8 cellular contexts compared by ENCODE assay signal in the genomic region with DNA sequence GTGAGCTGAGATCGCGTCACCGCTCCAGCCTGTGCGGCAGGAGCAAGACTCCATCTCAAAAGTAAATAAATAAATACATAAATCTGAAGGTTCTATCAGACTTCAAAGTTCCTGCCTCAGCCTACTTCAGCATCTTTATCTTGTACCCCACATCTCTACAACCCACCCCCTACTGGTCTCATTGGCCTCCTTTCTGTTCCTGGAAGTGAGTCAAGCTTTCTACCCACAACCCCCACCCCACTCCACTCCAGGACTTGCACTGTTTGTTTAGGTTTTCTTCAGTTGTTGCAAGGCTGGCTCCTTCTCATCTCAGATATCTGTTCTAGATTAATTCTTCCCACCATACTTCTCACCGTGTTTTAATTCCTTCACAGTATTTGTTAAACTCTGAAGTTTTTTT. TPM values are rescaled to one million over a fixed set of nuclear protein-coding genes. Genes with fewer than 3 reads are reported as not detected.
DNase-seq lines count a peak whose midpoint lies in the region; ATAC-seq and TF ChIP-seq lines count a peak whose summit lies in the region.

No MANE protein-coding gene starts in this region.

- H3K4me2 ChIP-seq in OCI-LY3 (ENCODE audit: low read length), result peak overlapping the region; percentile 81

- WGBS in liver, result 93% methylated on average over 5 of the region's 5 CpGs

- TF ChIP-seq RAD21 in liver (IDR thresholded peaks at IDR 0.05), result no peak

- peaks cover 15% of the 10 kb centered on the region for H3K4me1 ChIP-seq in OCI-LY3 (ENCODE audit: low read length)
- H3K4me1 ChIP-seq in liver (ENCODE audit: control insufficient read depth in 4 of 4, insufficient read depth in 4 of 4, low read length in 3 of 4), result peaks cover 3 to 21% (median 9%) of the 10 kb centered on the region in 4 donors
- peaks cover 4 to 23% (median 19%) of the 10 kb centered on the region in 5 donors for H3K4me1 ChIP-seq in subcutaneous abdominal adipose tissue (ENCODE audit: control insufficient read depth in 5 of 5, insufficient read depth in 5 of 5, low read length in 5 of 5)

- H3K9ac ChIP-seq in OCI-LY3 (ENCODE audit: low read length) (peak overlapping the region; percentile 94), liver (ENCODE audit: low read depth in 1 of 2, low read length in 2 of 2) (peak overlapping the region; percentile 33 to 96), subcutaneous abdominal adipose tissue (ENCODE audit: low read length in 5 of 5) (peak overlapping the region in 4 of 5 donors; percentile 82 to 96 (median 90))

- TF ChIP-seq CTCF in GM12864 (IDR thresholded peaks at IDR 0.05; ENCODE audit: low read depth, low read length, missing control alignments) (no peak), OCI-LY3 (IDR thresholded peaks at IDR 0.05; ENCODE audit: low read depth, low read length) (no peak), liver (IDR thresholded peaks at IDR 0.05; ENCODE audit: low read depth, low read length, missing input control) (no peak), omental fat pad (IDR thresholded peaks at IDR 0.05) (no peak)

- H3K36me3 ChIP-seq in OCI-LY3 (replicated peaks; ENCODE audit: low read depth, low read length), result peaks cover 26% of the 10 kb centered on the region
- H3K36me3 ChIP-seq in liver (ENCODE audit: control insufficient read depth in 4 of 4, insufficient read depth in 3 of 4, low read depth in 1 of 4, low read length in 3 of 4), result peaks cover 0 to 25% (median 9%) of the 10 kb centered on the region in 4 donors
- peaks cover 8 to 18% (median 16%) of the 10 kb centered on the region in 5 donors for H3K36me3 ChIP-seq in subcutaneous abdominal adipose tissue (ENCODE audit: control insufficient read depth in 5 of 5, insufficient read depth in 5 of 5, low read length in 5 of 5)

- DNase-seq in GM12864 (ENCODE audit: low read depth) (no peak), amniotic epithelial cell (ENCODE audit: low read depth) (peak; percentile 49), omental fat pad (ENCODE audit: low spot score) (no peak), NCI-H2107 (lab: John Stamatoyannopoulos, UW) (no peak), NCI-H187 treated with DMSO at 0.1 percent for 48 hours (lab: John Stamatoyannopoulos, UW) (no peak)

- no peak for ATAC-seq in omental fat pad (ENCODE audit: low FRiP score)

- H3K27ac ChIP-seq in OCI-LY3 (ENCODE audit: low read length), result peak overlapping the region; percentile 67
- H3K27ac ChIP-seq in liver (ENCODE audit: low read depth in 1 of 2, low read length in 2 of 2), result peak overlapping the region; percentile 71 to 80
- peak overlapping the region; percentile 89 for H3K27ac ChIP-seq in subcutaneous abdominal adipose tissue (ENCODE audit: low read depth, low read length)

- H3K4me3 ChIP-seq in GM12864 (ENCODE audit: low read depth, low read length) (peak overlapping the region; percentile 69; the same call in 1 of the 2 replicates), OCI-LY3 (ENCODE audit: low read length) (peak overlapping the region; percentile 96), liver (ENCODE audit: low read depth in 1 of 3, low read length in 3 of 3) (peak overlapping the region in 2 of 3 donors; percentile 61), subcutaneous abdominal adipose tissue (ENCODE audit: low read depth in 1 of 5, low read length in 5 of 5) (peak overlapping the region; percentile 74 to 99 (median 96))

- H2AFZ ChIP-seq in OCI-LY3 (ENCODE audit: low read depth, low read length), result peak overlapping the region; percentile 68

- H3K79me2 ChIP-seq in OCI-LY3 (ENCODE audit: low read length), result peaks cover 36% of the 10 kb centered on the region

- H3K9me3 ChIP-seq in OCI-LY3 (ENCODE audit: insufficient read depth, low read length), result no peaks in the 10 kb centered on the region
- no peaks in the 10 kb centered on the region for H3K9me3 ChIP-seq in liver (ENCODE audit: control insufficient read depth in 4 of 4, low read length in 3 of 4)
- no peaks in the 10 kb centered on the region for H3K9me3 ChIP-seq in subcutaneous abdominal adipose tissue (ENCODE audit: control insufficient read depth in 5 of 5, low read length in 5 of 5)

- H3K27me3 ChIP-seq in OCI-LY3 (ENCODE audit: low read depth, low read length), result no peaks in the 10 kb centered on the region
- H3K27me3 ChIP-seq in liver (ENCODE audit: control insufficient read depth in 4 of 4, insufficient read depth in 4 of 4, low read length in 3 of 4), result no peaks in the 10 kb centered on the region
- H3K27me3 ChIP-seq in subcutaneous abdominal adipose tissue (ENCODE audit: control insufficient read depth in 5 of 5, insufficient read depth in 4 of 5, low read length in 5 of 5), result no peaks in the 10 kb centered on the region

- H4K20me1 ChIP-seq in OCI-LY3 (ENCODE audit: insufficient read depth, low read length), result peaks cover 4% of the 10 kb centered on the region; the same call in 1 of the 2 replicates

TF ChIP-seq in liver, 16 proteins besides CTCF, POLR2A, EP300 and RAD21:
- no peak for TF ChIP-seq HNF4A (conservative IDR thresholded peaks at IDR 0.05)
- no peak for TF ChIP-seq FOXA1 (IDR thresholded peaks at IDR 0.05)
- TF ChIP-seq FOXA2 (IDR thresholded peaks at IDR 0.05), result no peak
- TF ChIP-seq EGR1 (IDR thresholded peaks at IDR 0.05; ENCODE audit: low read depth in 2 of 2), result no peak
- TF ChIP-seq SP1 (IDR thresholded peaks at IDR 0.05), result no peak
- no peak for TF ChIP-seq HNF4G (IDR thresholded peaks at IDR 0.05)
- TF ChIP-seq GABPA (IDR thresholded peaks at IDR 0.05 in 1 of 2, conservative IDR thresholded peaks at IDR 0.05 in 1 of 2), result no peak
- TF ChIP-seq, protein P1, sequence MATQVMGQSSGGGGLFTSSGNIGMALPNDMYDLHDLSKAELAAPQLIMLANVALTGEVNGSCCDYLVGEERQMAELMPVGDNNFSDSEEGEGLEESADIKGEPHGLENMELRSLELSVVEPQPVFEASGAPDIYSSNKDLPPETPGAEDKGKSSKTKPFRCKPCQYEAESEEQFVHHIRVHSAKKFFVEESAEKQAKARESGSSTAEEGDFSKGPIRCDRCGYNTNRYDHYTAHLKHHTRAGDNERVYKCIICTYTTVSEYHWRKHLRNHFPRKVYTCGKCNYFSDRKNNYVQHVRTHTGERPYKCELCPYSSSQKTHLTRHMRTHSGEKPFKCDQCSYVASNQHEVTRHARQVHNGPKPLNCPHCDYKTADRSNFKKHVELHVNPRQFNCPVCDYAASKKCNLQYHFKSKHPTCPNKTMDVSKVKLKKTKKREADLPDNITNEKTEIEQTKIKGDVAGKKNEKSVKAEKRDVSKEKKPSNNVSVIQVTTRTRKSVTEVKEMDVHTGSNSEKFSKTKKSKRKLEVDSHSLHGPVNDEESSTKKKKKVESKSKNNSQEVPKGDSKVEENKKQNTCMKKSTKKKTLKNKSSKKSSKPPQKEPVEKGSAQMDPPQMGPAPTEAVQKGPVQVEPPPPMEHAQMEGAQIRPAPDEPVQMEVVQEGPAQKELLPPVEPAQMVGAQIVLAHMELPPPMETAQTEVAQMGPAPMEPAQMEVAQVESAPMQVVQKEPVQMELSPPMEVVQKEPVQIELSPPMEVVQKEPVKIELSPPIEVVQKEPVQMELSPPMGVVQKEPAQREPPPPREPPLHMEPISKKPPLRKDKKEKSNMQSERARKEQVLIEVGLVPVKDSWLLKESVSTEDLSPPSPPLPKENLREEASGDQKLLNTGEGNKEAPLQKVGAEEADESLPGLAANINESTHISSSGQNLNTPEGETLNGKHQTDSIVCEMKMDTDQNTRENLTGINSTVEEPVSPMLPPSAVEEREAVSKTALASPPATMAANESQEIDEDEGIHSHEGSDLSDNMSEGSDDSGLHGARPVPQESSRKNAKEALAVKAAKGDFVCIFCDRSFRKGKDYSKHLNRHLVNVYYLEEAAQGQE (IDR thresholded peaks at IDR 0.05), result no peak
TF ChIP-seq in liver: peak in this region for 0.

RNA-seq across cellular contexts. Expression of gene PSMC6, which starts 0.7 kb away (rescaled TPM):
- 10 to 100 TPM; 72.3 to 98.9 TPM for total RNA-seq in liver
- polyA plus RNA-seq in liver, result 10 to 100 TPM; 43.2 to 66.2 TPM
- total RNA-seq in omental fat pad, result 100 to 1,000 TPM in 1 of 4 donors, 10 to 100 TPM in 3; 67.7 to 112 (median 77.2) TPM

RNA-seq across cellular contexts. Expression of gene ERO1A, which starts 10.9 kb away (rescaled TPM):
- total RNA-seq in liver (10 to 100 TPM; 22.2 to 42.3 TPM), omental fat pad (10 to 100 TPM; 24.8 to 49.8 (median 32.5) TPM)
- 10 to 100 TPM; 16.5 to 17.8 TPM for polyA plus RNA-seq in liver

RNA-seq across cellular contexts. Expression of gene STYX, which starts 23.7 kb away (rescaled TPM):
- total RNA-seq in liver (10 to 100 TPM; 18.7 to 21.2 TPM), omental fat pad (10 to 100 TPM; 12.5 to 18.6 (median 13.4) TPM)
- 10 to 100 TPM in 1 of 2 donors, 1 to 10 TPM in 1; 5.9 to 15.8 TPM for polyA plus RNA-seq in liver
